21 cellular contexts compared by ENCODE assay signal in the genomic region with DNA sequence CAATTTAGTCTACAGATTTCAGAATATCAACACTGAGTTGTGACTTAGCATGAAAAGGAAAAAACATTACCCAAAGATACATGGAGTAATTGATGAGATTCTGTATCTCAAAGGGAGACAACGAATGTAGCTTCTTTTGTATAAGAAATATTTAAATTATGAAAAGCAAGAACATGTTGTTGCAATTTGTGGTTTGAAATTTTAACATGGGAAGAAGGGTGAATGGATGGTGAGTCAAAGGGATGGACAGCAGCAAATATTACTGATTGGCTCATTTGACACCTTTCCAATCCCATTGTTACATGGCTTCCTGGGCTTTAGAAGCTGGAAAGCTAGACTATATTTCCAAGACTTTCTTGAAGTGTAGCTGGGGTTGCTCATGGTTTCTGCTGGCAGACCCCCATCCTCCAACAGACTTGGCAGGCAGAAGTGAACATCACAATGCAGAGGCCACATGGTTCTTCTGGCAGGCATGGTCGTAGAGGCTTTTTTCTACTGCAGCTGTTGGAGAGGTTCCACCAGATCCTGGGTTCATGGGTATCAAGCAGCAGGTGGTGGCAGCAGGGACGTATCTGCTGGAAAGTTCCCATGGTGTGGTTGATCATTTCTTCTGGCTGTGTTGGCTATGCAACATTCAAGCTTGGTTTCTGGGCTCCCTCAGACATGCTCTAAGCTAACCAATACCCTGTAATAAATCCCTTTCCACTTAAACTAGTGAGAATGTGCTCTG.
"Had no signal": no experiment of that assay in that cellular context is flagged by ENCODE, and none has a peak within 500 bp of the region (broad histone marks: within the 10 kb centered on the region; RNA-seq: fewer than 3 reads in every experiment).

No MANE protein-coding gene starts in this region.

- H3K36me3 ChIP-seq: SJSA1 had no signal

- H3K4me2 ChIP-seq: KMS-11 had no signal

- H3K9ac ChIP-seq: KMS-11 had no signal

- H3K27ac ChIP-seq: KMS-11, SJSA1, VCaP had no signal

- H3K9me3 ChIP-seq: SJSA1 had no signal

- H3K27me3 ChIP-seq: SJSA1 had no signal

- H3K4me3 ChIP-seq: SJSA1 had no signal

- DNase-seq: activated CD4-positive, alpha-beta T cell treated with anti-CD3 and anti-CD28 coated beads for 36 hours; activated CD4-positive, alpha-beta T cell treated with anti-CD3 and anti-CD28 coated beads, Interleukin-2, amount 50 U/mL, for 1 hour; activated CD4-positive, CD25-positive, alpha-beta regulatory T cell; activated CD8-positive, alpha-beta memory T cell treated with anti-CD3 and anti-CD28 coated beads, Interleukin-2, amount 50 U/mL, for 4 hours; activated CD8-positive, alpha-beta T cell treated with anti-CD3 and anti-CD28 coated beads for 36 hours; activated gamma-delta T cell treated with Interleukin-2 at 50 U/mL for 16 hours; activated naive CD4-positive, alpha-beta T cell treated with anti-CD3 and anti-CD28 coated beads, Interleukin-2, amount 10 ng/mL, durations not matched to agents 7 days and 5 days; activated naive CD8-positive, alpha-beta T cell treated with anti-CD3 and anti-CD28 coated beads for 36 hours; activated T-cell treated with anti-CD3 and anti-CD28 coated beads, Interleukin-2, amount 50 U/mL, for 72 hours; NCI-H1105 treated with DMSO at 0.1 percent for 48 hours; NCI-H1436 treated with DMSO at 0.1 percent for 48 hours; NCI-H187; NCI-H2081; NCI-H524; PC-3; SHP77; T-helper 2 cell; T1000 had no signal

- H3K4me1 ChIP-seq: SJSA1 had no signal
